ENCODE assay signal across 21 cellular contexts in genomic region chr9:4734150-4734549, GRCh38. TPM values are rescaled to one million over a fixed set of nuclear protein-coding genes. Genes with fewer than 3 reads are reported as not detected.
A peak's percentile ranks its signal among the peaks of the same experiment; 100 is the strongest.
DNase-seq lines count a peak whose midpoint lies in the region; ATAC-seq, FAIRE-seq and TF ChIP-seq lines count a peak whose summit lies in the region.
"Had no signal": no experiment of that assay in that cellular context is flagged by ENCODE, and none has a peak within 500 bp of the region (broad histone marks: within the 10 kb centered on the region; RNA-seq: fewer than 3 reads in every experiment).

No MANE protein-coding gene starts in this region.

- FAIRE-seq in K562 (lab: Jason Lieb, UNC), result peak; percentile 65
- FAIRE-seq: A549 had no signal

- no peaks in the 10 kb centered on the region for H3K27me3 Mint-ChIP-seq in stimulated activated naive CD8-positive, alpha-beta T cell treated with anti-CD3 and anti-CD28 coated beads, Interleukin-15, amount 100 ng/mL, for 72 hours
- H3K27me3 Mint-ChIP-seq: CD8-positive, alpha-beta memory T cell had no signal

- H3K4me2 ChIP-seq in Loucy (ENCODE audit: low read depth, low read length, poor library complexity, severe bottlenecking) (peak overlapping the region; percentile 30), K562 (ENCODE audit: insufficient read depth, low read length) (no peak overlapping the region)
- H3K4me2 ChIP-seq: A549, BLaER1, GM23338 had no signal

- 63% methylated on average over 2 of the region's 2 CpGs for WGBS in K562 (ENCODE audit: insufficient coverage, low coverage, missing lambda C conversion rate)

- H3K4me1 ChIP-seq in Loucy (ENCODE audit: insufficient read depth, low read length, poor library complexity, severe bottlenecking) (peaks cover 29% of the 10 kb centered on the region), K562 (replicated peaks in 1 of 2; ENCODE audit: control insufficient read depth in 2 of 2, insufficient read depth in 2 of 2, low read length in 2 of 2) (peaks cover 7 to 9% of the 10 kb centered on the region in 2 experiments; a peak in 3 of 5 replicates)

- H3K27ac Mint-ChIP-seq in stimulated activated naive CD8-positive, alpha-beta T cell treated with anti-CD3 and anti-CD28 coated beads, Interleukin-15, amount 100 ng/mL, for 72 hours, result no peak overlapping the region
- H3K27ac Mint-ChIP-seq: GM23338 had no signal

- no peaks in the 10 kb centered on the region for H3K9me3 ChIP-seq in Loucy (ENCODE audit: insufficient read depth, low read depth, low read length)
- no peaks in the 10 kb centered on the region for H3K9me3 ChIP-seq in K562 (replicated peaks; ENCODE audit: control insufficient read depth, insufficient read depth, low read depth, low read length)
- H3K9me3 ChIP-seq: A549 had no signal

- H3K4me3 ChIP-seq in Loucy (ENCODE audit: low read length, poor library complexity, severe bottlenecking) (no peak overlapping the region), K562 (no peak overlapping the region)
- H3K4me3 ChIP-seq: A549, BLaER1, GM23338 had no signal

- peaks cover 22% of the 10 kb centered on the region for H4K20me1 ChIP-seq in Loucy (ENCODE audit: insufficient read depth, low read length, poor library complexity, severe bottlenecking)
- no peaks in the 10 kb centered on the region; the same call in 1 of the 2 replicates for H4K20me1 ChIP-seq in K562 (replicated peaks; ENCODE audit: control insufficient read depth, insufficient read depth, low read length)

- H3K4me3 Mint-ChIP-seq in stimulated activated naive CD8-positive, alpha-beta T cell treated with anti-CD3 and anti-CD28 coated beads, Interleukin-15, amount 100 ng/mL, for 72 hours, result no peak overlapping the region
- H3K4me3 Mint-ChIP-seq: GM23338 had no signal

- H3K9me1 ChIP-seq in K562 (ENCODE audit: control insufficient read depth, insufficient read depth, low read length), result no peaks in the 10 kb centered on the region

- CTCF ChIA-PET in K562 (lab: Yijun Ruan, JAX; ENCODE audit: low intra/inter-chr PET ratio), result no interaction called here

- H3K9ac ChIP-seq in Loucy (ENCODE audit: low read depth, low read length, poor library complexity, severe bottlenecking) (no peak overlapping the region), K562 (ENCODE audit: insufficient read depth in 1 of 2, low read depth in 2 of 2, low read length in 2 of 2) (no peak overlapping the region)
- H3K9ac ChIP-seq: BLaER1 had no signal

- H3K9me3 Mint-ChIP-seq in stimulated activated naive CD8-positive, alpha-beta T cell treated with anti-CD3 and anti-CD28 coated beads, Interleukin-15, amount 100 ng/mL, for 72 hours, result no peaks in the 10 kb centered on the region
- H3K9me3 Mint-ChIP-seq: CD8-positive, alpha-beta memory T cell; GM23338 had no signal

- TF ChIP-seq CTCF in Loucy (conservative IDR thresholded peaks at IDR 0.05; ENCODE audit: low read length) (no peak), K562 (IDR thresholded peaks at IDR 0.05 in 2 of 3, conservative IDR thresholded peaks at IDR 0.05 in 1 of 3; ENCODE audit: insufficient read depth in 2 of 3, low read depth in 1 of 3, low read length in 3 of 3) (no peak)

- H3K27me3 ChIP-seq in Loucy (ENCODE audit: insufficient read depth, low read length, poor library complexity, severe bottlenecking) (no peaks in the 10 kb centered on the region), K562 (ENCODE audit: control insufficient read depth in 2 of 2, insufficient read depth in 2 of 2, low read length in 2 of 2) (no peaks in the 10 kb centered on the region)
- H3K27me3 ChIP-seq: BLaER1 had no signal

- H3K36me3 ChIP-seq in Loucy (ENCODE audit: insufficient read depth, low read length), result no peaks in the 10 kb centered on the region
- H3K36me3 ChIP-seq in K562 (ENCODE audit: control insufficient read depth, insufficient read depth, low read length), result peaks cover 16% of the 10 kb centered on the region; the same call in 1 of the 3 replicates

- TF ChIP-seq RAD21 in K562 (CRISPR knock-in tag; conservative IDR thresholded peaks at IDR 0.05 in 1 of 2, IDR thresholded peaks at IDR 0.05 in 1 of 2), result 0 out of 4 replicates have a peak, but pooled peaks of 1 of the 2 experiments have one; percentile 5

- ATAC-seq in stimulated activated naive CD8-positive, alpha-beta T cell treated with anti-CD3 and anti-CD28 coated beads, Interleukin-15, amount 100 ng/mL, for 72 hours, result peak; percentile 39
- ATAC-seq in stimulated activated naive CD8-positive, alpha-beta T cell treated with anti-CD3 and anti-CD28 coated beads, Interleukin-15, Interleukin-2, amounts not matched to agents 100 U/mL and 50 U/mL, for 24 hours, result no peak
- ATAC-seq in K562, result peak; percentile 65
- ATAC-seq: GM23338, PC-3, SK-N-SH treated with all-trans-retinoic acid at 6 μM for 48 hours had no signal

- no peaks in the 10 kb centered on the region for H3K9me2 ChIP-seq in Loucy (replicated peaks; ENCODE audit: low read depth, low read length)

- no TSS peak for BruUV-seq in K562 (replicated peaks; lab: Mats Ljungman, UMichigan)

- H3K79me2 ChIP-seq in Loucy (ENCODE audit: insufficient read depth, low read length) (peaks cover 79% of the 10 kb centered on the region), K562 (ENCODE audit: control insufficient read depth, insufficient read depth, low read length) (peaks cover 91% of the 10 kb centered on the region)

- in situ Hi-C loops in K562 (cut with MboI), result loop anchor here (25.0 kb wide), 1 partner anchor 703 kb away; the partner anchor contains the start of gene PLGRKT

- peaks cover 47% of the 10 kb centered on the region for H3K4me1 Mint-ChIP-seq in stimulated activated naive CD8-positive, alpha-beta T cell treated with anti-CD3 and anti-CD28 coated beads, Interleukin-15, amount 100 ng/mL, for 72 hours

- TF ChIP-seq EP300 in K562 (IDR thresholded peaks at IDR 0.05; ENCODE audit: low read length), result no peak

- H2AFZ ChIP-seq in Loucy (ENCODE audit: low read length), result no peak overlapping the region
- no peak overlapping the region for H2AFZ ChIP-seq in K562 (ENCODE audit: low read depth, low read length)
- H2AFZ ChIP-seq: GM23338 had no signal

- POLR2A ChIA-PET in K562 (lab: Yijun Ruan, JAX), result interaction anchor here (1.2 kb wide), 1 partner anchor 21 kb away, joined by 5 read pairs; no protein-coding TSS in a partner anchor

- intact Hi-C loops in K562 (cut with micrococcal nuclease), result no loop called here

- no peak overlapping the region for H3K27ac ChIP-seq in K562 (ENCODE audit: extremely low read depth, low read depth, low read length)
- H3K27ac ChIP-seq: A549, BLaER1, RWPE1 had no signal

- H3F3A ChIP-seq in Loucy (ENCODE audit: low read depth), result no peaks in the 10 kb centered on the region

- no peak for DNase-seq in stimulated activated naive CD8-positive, alpha-beta T cell treated with anti-CD3 and anti-CD28 coated beads, Interleukin-15, amount 100 ng/mL, for 72 hours
- DNase-seq in stimulated activated naive CD8-positive, alpha-beta T cell treated with anti-CD3 and anti-CD28 coated beads, Interleukin-15, Interleukin-2, amounts not matched to agents 100 U/mL and 50 U/mL, for 24 hours, result no peak
- peak in 1 of 4 experiments; percentile 9 for DNase-seq in K562 (ENCODE audit: extremely low read depth in 1 of 4, low spot score in 3 of 4)
- DNase-seq in NCI-H2081 treated with DMSO at 0.1 percent for 48 hours (lab: John Stamatoyannopoulos, UW), result no peak
- DNase-seq in effector CD8-positive, alpha-beta T cell (lab: John Stamatoyannopoulos, UW), result no peak
- DNase-seq in NCI-H510A (lab: John Stamatoyannopoulos, UW), result no peak
- DNase-seq: CD8-positive, alpha-beta memory T cell; DMS53; HCEC 1CT; NCI-H1105 treated with DMSO at 0.1 percent for 48 hours; NCI-H1694; NCI-H510A treated with DMSO at 0.1 percent for 48 hours; NCI-H774; PC-3; SIG-M5 had no signal

- TF ChIP-seq POLR2A in K562 (conservative IDR thresholded peaks at IDR 0.05), result no peak

RNA-seq across cellular contexts. Expression of gene AK3, which starts 6.9 kb away (rescaled TPM):
- 12.2 and 41.1 TPM in 2 replicates for total RNA-seq in K562 (2011; cell fraction: chromatin; rRNA removed; ENCODE audit: low replicate concordance)
- total RNA-seq in K562 (2011; cell fraction: nucleolus; rRNA removed), result 15.2 and 20.9 TPM in 2 replicates
- total RNA-seq in K562 (2011; cell fraction: nucleoplasm; rRNA removed), result 14.7 and 28.6 TPM in 2 replicates
- total RNA-seq in K562 (2014; rRNA removed) (78.6 and 148 TPM in 2 replicates), K562 (2014; rRNA removed; fragmentation: Illumina TruSeq; extraction: Trizol) (44.7 and 55.0 TPM in 2 replicates), K562 (2015; rRNA removed; fragmentation: Illumina TruSeq; extraction: Trizol) (34.2 and 40.5 TPM in 2 replicates), K562 (2021) (35.6 and 36.9 TPM in 2 replicates)
- polyA plus RNA-seq in K562 (2011; rRNA removed) (33.6 and 47.4 TPM in 2 replicates), K562 (2014; fragmentation: Illumina TruSeq; extraction: Trizol) (43.2 and 49.7 TPM in 2 replicates), K562 (2014; fragmentation: Nextera tagmentation; extraction: Ambion mirVana) (10 to 100 TPM; 12.2 to 16.0 TPM), K562 (2014; rRNA removed) (39.7 and 41.8 TPM in 2 replicates)
- 12.4 and 15.0 TPM in 2 replicates for polyA plus RNA-seq in K562 (2011; cell fraction: cytosol; rRNA removed)
- polyA plus RNA-seq in K562 (2011; cell fraction: nucleus; rRNA removed), result 24.0 and 31.9 TPM in 2 replicates
- 29.8 and 35.5 TPM in 2 replicates for polyA plus RNA-seq in K562 (2012)
- polyA minus RNA-seq in K562 (2011; rRNA and poly(A)+ RNA removed), result 20.3 and 22.8 TPM in 2 replicates
- 18.7 and 28.2 TPM in 2 replicates for polyA minus RNA-seq in K562 (2011; cell fraction: cytosol; rRNA and poly(A)+ RNA removed)
- 30.8 and 33.7 TPM in 2 replicates for polyA minus RNA-seq in K562 (2011; cell fraction: nucleus; rRNA and poly(A)+ RNA removed)

RNA-seq across cellular contexts. Expression of gene CDC37L1, which starts 54.8 kb away (rescaled TPM):
- total RNA-seq in K562 (2011; cell fraction: chromatin; rRNA removed; ENCODE audit: low replicate concordance), result 11.4 and 21.5 TPM in 2 replicates
- total RNA-seq in K562 (2011; cell fraction: nucleolus; rRNA removed), result 4.7 and 9.3 TPM in 2 replicates
- 7.1 and 9.8 TPM in 2 replicates for total RNA-seq in K562 (2011; cell fraction: nucleoplasm; rRNA removed)
- 6.0 and 8.1 TPM in 2 replicates for total RNA-seq in K562 (2014; rRNA removed)
- 7.8 and 8.5 TPM in 2 replicates for total RNA-seq in K562 (2014; rRNA removed; fragmentation: Illumina TruSeq; extraction: Trizol)
- 7.2 and 7.8 TPM in 2 replicates for total RNA-seq in K562 (2015; rRNA removed; fragmentation: Illumina TruSeq; extraction: Trizol)
- total RNA-seq in K562 (2021), result 5.5 and 7.9 TPM in 2 replicates
- polyA plus RNA-seq in K562 (2011; rRNA removed), result 3.6 and 5.4 TPM in 2 replicates
- 1.4 and 2.2 TPM in 2 replicates for polyA plus RNA-seq in K562 (2011; cell fraction: cytosol; rRNA removed)
- polyA plus RNA-seq in K562 (2011; cell fraction: nucleus; rRNA removed), result 2.8 and 2.9 TPM in 2 replicates
- polyA plus RNA-seq in K562 (2012), result 3.6 and 4.0 TPM in 2 replicates
- polyA plus RNA-seq in K562 (2014; fragmentation: Illumina TruSeq; extraction: Trizol), result 5.3 and 5.4 TPM in 2 replicates
- polyA plus RNA-seq in K562 (2014; fragmentation: Nextera tagmentation; extraction: Ambion mirVana), result 1 to 10 TPM; 1.5 TPM
- polyA plus RNA-seq in K562 (2014; rRNA removed), result 7.5 and 9.6 TPM in 2 replicates
- polyA minus RNA-seq in K562 (2011; rRNA and poly(A)+ RNA removed), result 9.3 and 10.3 TPM in 2 replicates
- polyA minus RNA-seq in K562 (2011; cell fraction: cytosol; rRNA and poly(A)+ RNA removed), result 3.6 and 5.2 TPM in 2 replicates
- 6.3 and 9.4 TPM in 2 replicates for polyA minus RNA-seq in K562 (2011; cell fraction: nucleus; rRNA and poly(A)+ RNA removed)

RNA-seq across cellular contexts. Expression of gene RCL1, which starts 58.6 kb away (rescaled TPM):
- 60.6 and 89.3 TPM in 2 replicates for total RNA-seq in K562 (2011; cell fraction: chromatin; rRNA removed; ENCODE audit: low replicate concordance)
- total RNA-seq in K562 (2011; cell fraction: nucleolus; rRNA removed), result 32.9 and 33.2 TPM in 2 replicates
- 50.7 and 56.7 TPM in 2 replicates for total RNA-seq in K562 (2011; cell fraction: nucleoplasm; rRNA removed)
- total RNA-seq in K562 (2014; rRNA removed), result 47.4 and 53.9 TPM in 2 replicates
- 35.7 and 37.7 TPM in 2 replicates for total RNA-seq in K562 (2014; rRNA removed; fragmentation: Illumina TruSeq; extraction: Trizol)
- total RNA-seq in K562 (2015; rRNA removed; fragmentation: Illumina TruSeq; extraction: Trizol), result 38.2 and 38.6 TPM in 2 replicates
- 46.4 and 47.5 TPM in 2 replicates for total RNA-seq in K562 (2021)
- polyA plus RNA-seq in K562 (2011; rRNA removed), result 24.0 and 40.9 TPM in 2 replicates
- polyA plus RNA-seq in K562 (2011; cell fraction: cytosol; rRNA removed), result 32.2 and 52.1 TPM in 2 replicates
- polyA plus RNA-seq in K562 (2011; cell fraction: nucleus; rRNA removed), result 45.1 and 54.2 TPM in 2 replicates
- 32.1 and 45.8 TPM in 2 replicates for polyA plus RNA-seq in K562 (2012)
- 61.6 and 67.7 TPM in 2 replicates for polyA plus RNA-seq in K562 (2014; fragmentation: Illumina TruSeq; extraction: Trizol)
- 10 to 100 TPM; 36.9 to 46.1 TPM for polyA plus RNA-seq in K562 (2014; fragmentation: Nextera tagmentation; extraction: Ambion mirVana)
- polyA plus RNA-seq in K562 (2014; rRNA removed), result 34.3 and 37.4 TPM in 2 replicates
- polyA minus RNA-seq in K562 (2011; rRNA and poly(A)+ RNA removed), result 37.0 and 57.9 TPM in 2 replicates
- 28.0 and 32.1 TPM in 2 replicates for polyA minus RNA-seq in K562 (2011; cell fraction: cytosol; rRNA and poly(A)+ RNA removed)
- 52.6 and 116 TPM in 2 replicates for polyA minus RNA-seq in K562 (2011; cell fraction: nucleus; rRNA and poly(A)+ RNA removed)
